ENCODE assay signal across 21 cellular contexts in the genomic region with DNA sequence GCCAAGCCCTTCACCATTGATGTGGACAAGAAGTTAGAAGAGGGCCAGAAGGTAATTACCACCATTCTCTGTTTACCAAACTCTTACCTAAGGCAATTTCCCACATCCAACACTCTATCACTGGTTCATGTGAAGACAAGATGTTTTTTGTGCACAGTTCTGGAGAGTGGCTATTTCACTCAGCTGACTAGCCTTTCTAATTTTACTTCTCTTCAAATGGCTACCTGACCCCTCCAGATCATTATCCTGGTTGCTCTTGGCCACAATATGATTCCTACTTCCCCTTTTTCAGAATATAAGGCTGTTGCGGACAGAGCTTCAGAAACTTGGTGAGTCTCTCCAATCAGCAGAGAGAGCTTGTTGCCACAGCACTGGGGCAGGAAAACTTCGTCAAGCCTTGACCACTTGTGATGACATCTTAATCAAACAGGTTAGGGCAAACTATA. TPM values are rescaled to one million over a fixed set of nuclear protein-coding genes. Genes with fewer than 3 reads are reported as not detected.
DNase-seq lines count a peak whose midpoint lies in the region; ATAC-seq and TF ChIP-seq lines count a peak whose summit lies in the region.
"Had no signal": no experiment of that assay in that cellular context is flagged by ENCODE, and none has a peak within 500 bp of the region (broad histone marks: within the 10 kb centered on the region; RNA-seq: fewer than 3 reads in every experiment).

No MANE protein-coding gene starts in this region.

- CTCF ChIA-PET in activated CD8-positive, alpha-beta T cell treated with anti-CD3 and anti-CD28 coated beads, Interleukin-2, amount 10 ng/mL, durations not matched to agents 7 days and 5 days (lab: Charles Lee) = interaction anchor here (1.0 kb wide), 1 partner anchor 13 kb away, joined by 3 read pairs; no protein-coding TSS in a partner anchor

- H3K4me1 Mint-ChIP-seq in activated CD8-positive, alpha-beta T cell treated with anti-CD3 and anti-CD28 coated beads, Interleukin-2, amount 10 ng/mL, durations not matched to agents 7 days and 5 days (ENCODE audit: low read depth) = peaks cover 8% of the 10 kb centered on the region

- H3K27me3 ChIP-seq in WERI-Rb-1 (ENCODE audit: insufficient read depth, low read depth, severe bottlenecking) = no peaks in the 10 kb centered on the region
- H3K27me3 ChIP-seq: esophagus muscularis mucosa, suprapubic skin had no signal

- no peak overlapping the region for H3K4me3 Mint-ChIP-seq in activated CD8-positive, alpha-beta T cell treated with anti-CD3 and anti-CD28 coated beads, Interleukin-2, amount 10 ng/mL, durations not matched to agents 7 days and 5 days
- H3K4me3 Mint-ChIP-seq: activated CD4-positive, alpha-beta memory T cell treated with anti-CD3 and anti-CD28 coated beads for 36 hours; dendritic cell treated with granulocyte-macrophage colony-stimulating factor and Interleukin-4, amounts not matched to agents 40 ng/mL and 50 ng/mL, for 4 days; natural killer cell treated with Interleukin-12 subunit alpha and Interleukin-12 subunit beta and Interleukin-15 and Interleukin-18, amount 100 ng/mL, for 72 hours had no signal

- POLR2A ChIA-PET in activated CD8-positive, alpha-beta T cell treated with anti-CD3 and anti-CD28 coated beads, Interleukin-2, amount 10 ng/mL, durations not matched to agents 7 days and 5 days (lab: Charles Lee) = no interaction called here

- H3K36me3 Mint-ChIP-seq in activated CD8-positive, alpha-beta T cell treated with anti-CD3 and anti-CD28 coated beads, Interleukin-2, amount 10 ng/mL, durations not matched to agents 7 days and 5 days (ENCODE audit: low read depth) = peaks cover 77% of the 10 kb centered on the region

- H3K27me3 Mint-ChIP-seq in activated CD8-positive, alpha-beta T cell treated with anti-CD3 and anti-CD28 coated beads, Interleukin-2, amount 10 ng/mL, durations not matched to agents 7 days and 5 days (ENCODE audit: low read depth) = no peaks in the 10 kb centered on the region
- H3K27me3 Mint-ChIP-seq: activated CD4-positive, alpha-beta memory T cell treated with anti-CD3 and anti-CD28 coated beads for 36 hours; dendritic cell treated with granulocyte-macrophage colony-stimulating factor and Interleukin-4, amounts not matched to agents 40 ng/mL and 50 ng/mL, for 4 days; natural killer cell treated with Interleukin-12 subunit alpha and Interleukin-12 subunit beta and Interleukin-15 and Interleukin-18, amount 100 ng/mL, for 72 hours had no signal

- TF ChIP-seq CTCF in WERI-Rb-1 (IDR thresholded peaks at IDR 0.05; ENCODE audit: low read depth, low read length) = no peak

- H3K27ac Mint-ChIP-seq in activated CD8-positive, alpha-beta T cell treated with anti-CD3 and anti-CD28 coated beads, Interleukin-2, amount 10 ng/mL, durations not matched to agents 7 days and 5 days = peak overlapping the region; percentile 58
- H3K27ac Mint-ChIP-seq: activated CD4-positive, alpha-beta memory T cell treated with anti-CD3 and anti-CD28 coated beads for 36 hours; dendritic cell treated with granulocyte-macrophage colony-stimulating factor and Interleukin-4, amounts not matched to agents 40 ng/mL and 50 ng/mL, for 4 days had no signal

- ATAC-seq in GM18858 (IDR thresholded peaks at IDR 0.05; ENCODE audit: unreplicated experiment) (peak; percentile 47), HG02840 (IDR thresholded peaks at IDR 0.05; ENCODE audit: low FRiP score, unreplicated experiment) (no peak)
- no peak for ATAC-seq in activated CD8-positive, alpha-beta T cell treated with anti-CD3 and anti-CD28 coated beads, Interleukin-2, amount 10 ng/mL, durations not matched to agents 7 days and 5 days
- ATAC-seq: left colon had no signal

- intact Hi-C loops in posterior vena cava (cut with DNase I) = no loop called here

- DNase-seq in CD1c-positive myeloid dendritic cell (ENCODE audit: extremely low spot score) (peak; percentile 34), MV-4-11 (lab: John Stamatoyannopoulos, UW) (peak; percentile 97), kidney glomerular epithelial cell (lab: John Stamatoyannopoulos, UW) (no peak), posterior vena cava (ENCODE audit: low spot score) (no peak), WERI-Rb-1 (no peak)
- no peak for DNase-seq in activated CD8-positive, alpha-beta T cell treated with anti-CD3 and anti-CD28 coated beads, Interleukin-2, amount 10 ng/mL, durations not matched to agents 7 days and 5 days
- DNase-seq: activated CD4-positive, alpha-beta memory T cell treated with anti-CD3 and anti-CD28 coated beads for 36 hours; activated effector memory CD4-positive, alpha-beta T cell treated with Interleukin-2 at 50 U/mL for 16 hours; DMS53; hippocampal formation; IMR-90; left colon; NCI-H1436 treated with DMSO at 0.1 percent for 48 hours; NCI-H510A treated with DMSO at 0.1 percent for 48 hours; stimulated activated CD4-positive, alpha-beta T cell treated with anti-CD3 and anti-CD28 coated beads, Interleukin-15, amount 100 ng/mL, for 24 hours had no signal

- H3K4me3 ChIP-seq in WERI-Rb-1 (ENCODE audit: low read depth, low read length) = no peak overlapping the region
- H3K4me3 ChIP-seq: esophagus muscularis mucosa, suprapubic skin had no signal

- no peak overlapping the region for H3K27ac ChIP-seq in WERI-Rb-1
- H3K27ac ChIP-seq: esophagus muscularis mucosa, suprapubic skin had no signal

- H3K9me3 ChIP-seq in WERI-Rb-1 (ENCODE audit: severe bottlenecking) = no peaks in the 10 kb centered on the region
- H3K9me3 ChIP-seq: esophagus muscularis mucosa, suprapubic skin had no signal

- no peaks in the 10 kb centered on the region for H3K9me3 Mint-ChIP-seq in activated CD8-positive, alpha-beta T cell treated with anti-CD3 and anti-CD28 coated beads, Interleukin-2, amount 10 ng/mL, durations not matched to agents 7 days and 5 days (ENCODE audit: insufficient read depth)
- H3K9me3 Mint-ChIP-seq: activated CD4-positive, alpha-beta memory T cell treated with anti-CD3 and anti-CD28 coated beads for 36 hours; dendritic cell treated with granulocyte-macrophage colony-stimulating factor and Interleukin-4, amounts not matched to agents 40 ng/mL and 50 ng/mL, for 4 days; natural killer cell treated with Interleukin-12 subunit alpha and Interleukin-12 subunit beta and Interleukin-15 and Interleukin-18, amount 100 ng/mL, for 72 hours had no signal

- H3K36me3 ChIP-seq in WERI-Rb-1 = peaks cover 93% of the 10 kb centered on the region

RNA-seq across cellular contexts. Expression of a gene that starts 7.1 kb away (rescaled TPM):
- 10 to 100 TPM; 70.1 to 72.0 TPM for total RNA-seq in activated CD8-positive, alpha-beta T cell treated with anti-CD3 and anti-CD28 coated beads, Interleukin-2, amount 10 ng/mL, durations not matched to agents 7 days and 5 days
- 1 to 10 TPM in 1 of 2 donors, under 1 TPM in 1; 0.52 to 1.1 TPM for total RNA-seq in posterior vena cava

RNA-seq across cellular contexts. Expression of a gene that starts 7.6 kb away (rescaled TPM):
- 10 to 100 TPM; 72.3 to 76.3 TPM for total RNA-seq in activated CD8-positive, alpha-beta T cell treated with anti-CD3 and anti-CD28 coated beads, Interleukin-2, amount 10 ng/mL, durations not matched to agents 7 days and 5 days
- total RNA-seq in posterior vena cava = 10 to 100 TPM; 28.8 to 31.4 TPM

RNA-seq across cellular contexts. Expression of a gene that starts 27.1 kb away (rescaled TPM):
- 10 to 100 TPM; 34.1 to 36.6 TPM for total RNA-seq in activated CD8-positive, alpha-beta T cell treated with anti-CD3 and anti-CD28 coated beads, Interleukin-2, amount 10 ng/mL, durations not matched to agents 7 days and 5 days
- 10 to 100 TPM; 14.0 to 18.0 TPM for total RNA-seq in posterior vena cava

RNA-seq across cellular contexts. Expression of a gene that starts 46.8 kb away (rescaled TPM):
- not detected for total RNA-seq in activated CD8-positive, alpha-beta T cell treated with anti-CD3 and anti-CD28 coated beads, Interleukin-2, amount 10 ng/mL, durations not matched to agents 7 days and 5 days
- 1 to 10 TPM; 1.5 to 2.3 TPM for total RNA-seq in posterior vena cava
- total RNA-seq: activated CD4-positive, alpha-beta memory T cell treated with anti-CD3 and anti-CD28 coated beads for 36 hours; natural killer cell treated with Interleukin-12 subunit alpha and Interleukin-12 subunit beta and Interleukin-15 and Interleukin-18, amount 100 ng/mL, for 72 hours had no signal

Comparison
In these comparisons a context has a peak if more than half of its experiments do, and no peak if none do; other contexts are left out.
1. DNase-seq: peak in CD1c-positive myeloid dendritic cell (single experiment) and MV-4-11 (single experiment); none in activated CD8-positive, alpha-beta T cell treated with anti-CD3 and anti-CD28 coated beads, Interleukin-2, amount 10 ng/mL, durations not matched to agents 7 days and 5 days (single experiment), kidney glomerular epithelial cell (single experiment), posterior vena cava (single experiment) and WERI-Rb-1 (single experiment).
2. RNA of a gene that starts 7.1 kb away (total RNA-seq): 70.1 to 72.0 TPM in activated CD8-positive, alpha-beta T cell treated with anti-CD3 and anti-CD28 coated beads, Interleukin-2, amount 10 ng/mL, durations not matched to agents 7 days and 5 days; 0.52 to 1.1 TPM in posterior vena cava; every median in the first group is over 10 times any median in the second.